ENCODE assay signal across 9 cellular contexts in the genomic region with DNA sequence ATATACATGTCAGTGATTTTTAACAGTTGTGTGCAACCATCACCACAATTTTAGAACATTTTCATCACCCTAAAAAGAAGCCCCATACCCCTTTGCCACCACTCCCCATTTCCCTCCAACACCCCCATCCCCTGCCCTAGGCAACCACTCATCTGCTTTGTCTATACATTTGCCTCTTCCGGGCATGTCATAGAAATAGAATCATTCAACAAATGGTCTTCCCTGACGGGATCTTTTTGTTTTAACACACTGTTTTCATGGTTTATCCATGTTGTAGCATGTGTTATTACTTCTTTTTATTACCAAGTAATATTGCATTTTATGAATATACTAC. TPM values are rescaled to one million over a fixed set of nuclear protein-coding genes. Genes with fewer than 3 reads are reported as not detected.
DNase-seq lines count a peak whose midpoint lies in the region; ATAC-seq and TF ChIP-seq lines count a peak whose summit lies in the region.
"Had no signal": no experiment of that assay in that cellular context is flagged by ENCODE, and none has a peak within 500 bp of the region (broad histone marks: within the 10 kb centered on the region; RNA-seq: fewer than 3 reads in every experiment).

No MANE protein-coding gene starts in this region.

- no peak overlapping the region for H3K27ac ChIP-seq in HUES6 (ENCODE audit: low read depth, low read length)

- ATAC-seq in naive thymus-derived CD8-positive, alpha-beta T cell, result peak; percentile 3 to 6

- no peaks in the 10 kb centered on the region for H3K27me3 Mint-ChIP-seq in naive thymus-derived CD8-positive, alpha-beta T cell

- CTCF ChIA-PET in BJ (lab: Yijun Ruan, JAX), result interaction anchor here (0.6 to 3.5 kb wide), 4 partner anchors 9 to 456 kb away, joined by 3 to 15 read pairs (median 6); no protein-coding TSS in a partner anchor

- H3K9me3 Mint-ChIP-seq in naive thymus-derived CD8-positive, alpha-beta T cell, result no peaks in the 10 kb centered on the region

- H3K36me3 Mint-ChIP-seq in naive thymus-derived CD8-positive, alpha-beta T cell, result peaks cover 0 to 9% (median 8%) of the 10 kb centered on the region in 3 donors

- H3K4me1 Mint-ChIP-seq in naive thymus-derived CD8-positive, alpha-beta T cell, result peaks cover 34 to 64% (median 63%) of the 10 kb centered on the region in 4 donors

- no peak for DNase-seq in BJ (ENCODE audit: low read depth)
- no peak for DNase-seq in choroid plexus epithelial cell (ENCODE audit: low read depth)
- DNase-seq in naive thymus-derived CD8-positive, alpha-beta T cell, result no peak
- DNase-seq in effector CD8-positive, alpha-beta T cell (lab: John Stamatoyannopoulos, UW), result no peak
- no peak for DNase-seq in stimulated activated naive CD4-positive, alpha-beta T cell treated with Interleukin-2 at 50 U/mL for 16 hours (lab: John Stamatoyannopoulos, UW)
- no peak for DNase-seq in H4 (ENCODE audit: low spot score)
- no peak for DNase-seq in NCI-H187 treated with DMSO at 0.1 percent for 48 hours (lab: John Stamatoyannopoulos, UW)
- DNase-seq: NCI-H1436 treated with DMSO at 0.1 percent for 48 hours had no signal

- H3K4me3 ChIP-seq in BJ (ENCODE audit: low read depth, low read length) (peak overlapping the region; percentile 55), HUES6 (ENCODE audit: low read depth, low read length) (peak overlapping the region; percentile 76), choroid plexus epithelial cell (ENCODE audit: low read depth, low read length) (peak overlapping the region; percentile 77)

- TF ChIP-seq CTCF in BJ (IDR thresholded peaks at IDR 0.05; ENCODE audit: insufficient read depth, low read depth, low read length) (no peak), choroid plexus epithelial cell (conservative IDR thresholded peaks at IDR 0.05; ENCODE audit: low read depth, low read length) (no peak)

- H3K27ac Mint-ChIP-seq in naive thymus-derived CD8-positive, alpha-beta T cell, result peak overlapping the region; percentile 94 to 98 (median 97)

- peak overlapping the region; percentile 92 to 98 (median 94) for H3K4me3 Mint-ChIP-seq in naive thymus-derived CD8-positive, alpha-beta T cell

- no peaks in the 10 kb centered on the region for H3K36me3 ChIP-seq in BJ (ENCODE audit: control insufficient read depth, insufficient read depth, low read length)
- no peaks in the 10 kb centered on the region for H3K36me3 ChIP-seq in HUES6 (ENCODE audit: control insufficient read depth, insufficient read depth, low read length)

- no peaks in the 10 kb centered on the region for H3K27me3 ChIP-seq in BJ (ENCODE audit: control insufficient read depth, insufficient read depth, low read length)
- H3K27me3 ChIP-seq in HUES6 (ENCODE audit: control insufficient read depth, insufficient read depth, low read length), result peaks cover 18% of the 10 kb centered on the region; the same call in 1 of the 2 replicates

- no peaks in the 10 kb centered on the region for H3K9me3 ChIP-seq in HUES6 (ENCODE audit: control insufficient read depth, insufficient read depth, low read depth, low read length)

- no peak overlapping the region for H3K9ac ChIP-seq in HUES6 (ENCODE audit: low read length)

- peaks cover 23% of the 10 kb centered on the region for H3K4me1 ChIP-seq in HUES6 (ENCODE audit: control insufficient read depth, insufficient read depth, low read length)

- POLR2A ChIA-PET in BJ (lab: Charles Lee), result no interaction called here
- POLR2A ChIA-PET in naive thymus-derived CD8-positive, alpha-beta T cell (lab: Charles Lee), result interaction anchor here (0.7 kb wide), 2 partner anchors 142 to 171 kb away, joined by 3 to 4 read pairs; partner anchors contain the start of genes ACAA1 and OXSR1

RNA-seq across cellular contexts. Expression of gene VILL, which starts 4.0 kb away (rescaled TPM):
- 4.9 and 8.8 TPM in 2 replicates for polyA plus RNA-seq in BJ (2011; rRNA removed)
- 7.2 and 11.8 TPM in 2 replicates for polyA minus RNA-seq in BJ (2011; rRNA and poly(A)+ RNA removed)
- 10 to 100 TPM; 41.0 to 41.9 TPM for total RNA-seq in naive thymus-derived CD8-positive, alpha-beta T cell
- polyA plus RNA-seq in naive thymus-derived CD8-positive, alpha-beta T cell, result 10 to 100 TPM; 12.3 to 21.6 (median 16.0) TPM
- total RNA-seq in H4 (2014; rRNA removed; shearing (Covaris generic)), result not detected in 2 replicates

RNA-seq across cellular contexts. Expression of gene PLCD1, which starts 34.8 kb away (rescaled TPM):
- polyA plus RNA-seq in BJ (2011; rRNA removed), result 7.6 and 12.3 TPM in 2 replicates
- 17.9 and 18.6 TPM in 2 replicates for polyA minus RNA-seq in BJ (2011; rRNA and poly(A)+ RNA removed)
- total RNA-seq in naive thymus-derived CD8-positive, alpha-beta T cell, result 10 to 100 TPM; 39.3 to 42.7 TPM
- 10 to 100 TPM; 11.0 to 23.0 (median 15.6) TPM for polyA plus RNA-seq in naive thymus-derived CD8-positive, alpha-beta T cell
- total RNA-seq in H4 (2014; rRNA removed; shearing (Covaris generic)), result 2.7 and 7.6 TPM in 2 replicates

RNA-seq across cellular contexts. Expression of gene DLEC1, which starts 44.4 kb away (rescaled TPM):
- 0.02 and 0.06 TPM in 2 replicates for polyA plus RNA-seq in BJ (2011; rRNA removed)
- polyA minus RNA-seq in BJ (2011; rRNA and poly(A)+ RNA removed), result 0.05 TPM in 1 of 2 replicates, not detected in the other
- 1 to 10 TPM; 4.6 to 5.2 TPM for total RNA-seq in naive thymus-derived CD8-positive, alpha-beta T cell
- polyA plus RNA-seq in naive thymus-derived CD8-positive, alpha-beta T cell, result under 1 TPM; 0.31 to 0.37 (median 0.35) TPM
- total RNA-seq in H4 (2014; rRNA removed; shearing (Covaris generic)), result 0.10 TPM in 1 of 2 replicates, not detected in the other

Comparison
In these comparisons a context has a peak if more than half of its experiments do, and no peak if none do; other contexts are left out.
1. RNA of gene VILL, which starts 4.0 kb away (total RNA-seq): 41.0 to 41.9 TPM in naive thymus-derived CD8-positive, alpha-beta T cell; not detected in H4; every median in the first group is over 10 times any median in the second.
2. Peak in every context shown above with its lines, with median percentiles within 50 percentile points of each other: H3K4me3 ChIP-seq.